In genomic region chr16:1745181-1745899, GRCh38 we compare ENCODE assay signal across 13 cellular contexts. TPM values are rescaled to one million over a fixed set of nuclear protein-coding genes. Genes with fewer than 3 reads are reported as not detected.
DNase-seq lines count a peak whose midpoint lies in the region; ATAC-seq and TF ChIP-seq lines count a peak whose summit lies in the region.
"Had no signal": no experiment of that assay in that cellular context is flagged by ENCODE, and none has a peak within 500 bp of the region (broad histone marks: within the 10 kb centered on the region; RNA-seq: fewer than 3 reads in every experiment).

No MANE protein-coding gene starts in this region.

- dilution Hi-C loops in mammary epithelial cell (cut with HindIII; ENCODE audit: low sequenced_read_pairs) = loop anchor here (5.0 kb wide), 1 partner anchor 73 kb away; no protein-coding TSS in a partner anchor

- TF ChIP-seq CTCF in AG09319 (IDR thresholded peaks at IDR 0.05; ENCODE audit: low read depth, low read length) (no peak), mammary epithelial cell (conservative IDR thresholded peaks at IDR 0.05 in 1 of 2, IDR thresholded peaks at IDR 0.05 in 1 of 2; ENCODE audit: extremely low read depth in 1 of 2, insufficient read depth in 1 of 2, low read depth in 1 of 2, low read length in 2 of 2) (no peak)

- no TSS peak for BruUV-seq in mammary epithelial cell (replicated peaks; lab: Mats Ljungman, UMichigan)

- intact Hi-C loops in mammary epithelial cell (cut with micrococcal nuclease) = no loop called here

- H3K36me3 ChIP-seq in mammary epithelial cell (ENCODE audit: insufficient read depth, low read length) (peaks cover 2% of the 10 kb centered on the region), mesodermal cell (ENCODE audit: control insufficient read depth, insufficient read depth, low read length) (peaks cover 64% of the 10 kb centered on the region)

- H3K27ac ChIP-seq in mammary epithelial cell (ENCODE audit: insufficient read depth, low read depth, low read length) (no peak overlapping the region), mesodermal cell (ENCODE audit: low read depth, low read length, severe bottlenecking) (peak overlapping the region; percentile 94)
- H3K27ac ChIP-seq: tibial artery had no signal

- no peaks in the 10 kb centered on the region for H4K20me1 ChIP-seq in mammary epithelial cell (ENCODE audit: insufficient read depth, low read length)

- 37% methylated on average over 17 of the region's 25 CpGs for WGBS in mammary epithelial cell (ENCODE audit: low coverage, missing lambda C conversion rate)
- WGBS in mesodermal cell (ENCODE audit: insufficient coverage in 2 of 2), 2 experiments = 95 to 96% methylated on average over 24 of the region's 25 CpGs

- H3K4me3 ChIP-seq in mammary epithelial cell (replicated peaks in 1 of 3; ENCODE audit: insufficient read depth in 1 of 3, low read depth in 2 of 3, low read length in 3 of 3) = no peak overlapping the region
- H3K4me3 ChIP-seq in mesodermal cell (ENCODE audit: extremely low read depth, insufficient read depth, low read length, poor library complexity, severe bottlenecking) = no peak overlapping the region
- H3K4me3 ChIP-seq: tibial artery had no signal

- no peaks in the 10 kb centered on the region for H3K27me3 ChIP-seq in mammary epithelial cell (ENCODE audit: insufficient read depth, low read length)
- H3K27me3 ChIP-seq: tibial artery had no signal

- no peak overlapping the region for H3K9ac ChIP-seq in mammary epithelial cell (ENCODE audit: insufficient read depth, low read length)

- H3K27ac Mint-ChIP-seq in T-cell = no peak overlapping the region

- no peaks in the 10 kb centered on the region for H3K79me2 ChIP-seq in mammary epithelial cell (ENCODE audit: insufficient read depth, low read length)

- no peaks in the 10 kb centered on the region for H3K4me1 Mint-ChIP-seq in T-cell

- no peaks in the 10 kb centered on the region for H3K27me3 Mint-ChIP-seq in T-cell
- H3K27me3 Mint-ChIP-seq: CD4-positive, CD25-positive, alpha-beta regulatory T cell had no signal

- no peaks in the 10 kb centered on the region for H3K9me3 Mint-ChIP-seq in T-cell
- H3K9me3 Mint-ChIP-seq: CD4-positive, CD25-positive, alpha-beta regulatory T cell had no signal

- H3K4me1 ChIP-seq in mammary epithelial cell (ENCODE audit: insufficient read depth, low read length) = peaks cover 19% of the 10 kb centered on the region
- H3K4me1 ChIP-seq in mesodermal cell (ENCODE audit: control insufficient read depth, insufficient read depth, low read length, poor library complexity, severe bottlenecking) = peaks cover 24% of the 10 kb centered on the region
- H3K4me1 ChIP-seq: tibial artery had no signal

- peak overlapping the region; percentile 40 for H3K4me2 ChIP-seq in mammary epithelial cell (ENCODE audit: insufficient read depth, low read depth, low read length)

- H2AFZ ChIP-seq in mammary epithelial cell (ENCODE audit: low read depth, low read length) = no peak overlapping the region

- CTCF ChIA-PET in mammary epithelial cell (lab: Charles Lee; ENCODE audit: low non-redundant PET) (interaction anchor here (0.6 kb wide), 2 partner anchors 25 to 63 kb away, joined by 3 read pairs; no protein-coding TSS in a partner anchor), T-cell (lab: Charles Lee) (no interaction called here)

- H3K36me3 Mint-ChIP-seq in T-cell = peaks cover 19% of the 10 kb centered on the region

- H3K4me3 Mint-ChIP-seq in T-cell = no peak overlapping the region
- H3K4me3 Mint-ChIP-seq: CD4-positive, CD25-positive, alpha-beta regulatory T cell had no signal

- peak; percentile 36 for DNase-seq in AG09319 (ENCODE audit: extremely low read depth, low read depth)
- DNase-seq in LHCN-M2 (ENCODE audit: low read depth) = peak; percentile 84
- peak; percentile 75 for DNase-seq in mammary epithelial cell
- no peak for DNase-seq in HT-29 (ENCODE audit: low spot score)
- no peak for DNase-seq in stimulated activated CD4-positive, alpha-beta T cell treated with anti-CD3 and anti-CD28 coated beads, Interleukin-1b, Interleukin-23, amount 100 ng/mL, for 48 hours
- DNase-seq in T-cell = no peak
- DNase-seq: activated CD4-positive, alpha-beta T cell treated with anti-CD3 and anti-CD28 coated beads, Interleukin-2, amount 50 U/mL, for 4 hours; activated naive CD4-positive, alpha-beta T cell treated with anti-CD3 and anti-CD28 coated beads, Interleukin-2, amount 50 U/mL, for 16 hours; CD4-positive, CD25-positive, alpha-beta regulatory T cell; NCI-H1092; tibial artery had no signal

- POLR2A ChIA-PET in T-cell (lab: Charles Lee) = no interaction called here

- H3K9me3 ChIP-seq in mammary epithelial cell (replicated peaks; ENCODE audit: insufficient read depth, low read length) (no peaks in the 10 kb centered on the region), mesodermal cell (ENCODE audit: control insufficient read depth, low read length) (no peaks in the 10 kb centered on the region)
- H3K9me3 ChIP-seq: tibial artery had no signal

- in situ Hi-C loops in mammary epithelial cell (cut with MboI; ENCODE audit: low sequenced_read_pairs in 2 of 2) = no loop called here

- ATAC-seq in HG02610 (IDR thresholded peaks at IDR 0.05; ENCODE audit: unreplicated experiment) (no peak), T-cell (replicated peaks in 1 of 4) (no peak)

RNA-seq across cellular contexts. Expression of gene NME3, which starts 26.0 kb away (rescaled TPM):
- total RNA-seq in LHCN-M2 (2014; rRNA removed) (50.9 and 53.5 TPM in 2 replicates), mammary epithelial cell (10 to 100 TPM; 23.4 to 26.2 TPM), T-cell (10 to 100 TPM; 45.1 to 95.9 (median 87.5) TPM)
- polyA plus RNA-seq in LHCN-M2 (2012) = 60.7 TPM
- 18.8 TPM for polyA plus RNA-seq in mammary epithelial cell
- polyA minus RNA-seq in mammary epithelial cell = 1.4 TPM
- 28.4 TPM for polyA plus RNA-seq in mesodermal cell (2013, experiment 1 of 2)
- 25.1 TPM for polyA plus RNA-seq in mesodermal cell (2013, experiment 2 of 2)
- 186 and 224 TPM in 2 replicates for total RNA-seq in HT-29 (2014; rRNA removed; shearing (Covaris generic))

RNA-seq across cellular contexts. Expression of gene EME2, which starts 27.3 kb away (rescaled TPM):
- total RNA-seq in LHCN-M2 (2014; rRNA removed) = 13.7 and 17.4 TPM in 2 replicates
- 5.1 TPM for polyA plus RNA-seq in LHCN-M2 (2012)
- 10 to 100 TPM; 17.2 to 29.0 TPM for total RNA-seq in mammary epithelial cell
- polyA plus RNA-seq in mammary epithelial cell = 7.0 TPM
- 2.3 TPM for polyA minus RNA-seq in mammary epithelial cell
- polyA plus RNA-seq in mesodermal cell (2013, experiment 1 of 2) = 3.6 TPM
- 2.8 TPM for polyA plus RNA-seq in mesodermal cell (2013, experiment 2 of 2)
- 75.6 and 84.1 TPM in 2 replicates for total RNA-seq in HT-29 (2014; rRNA removed; shearing (Covaris generic))
- total RNA-seq in T-cell = 10 to 100 TPM; 23.0 to 50.6 (median 34.5) TPM

RNA-seq across cellular contexts. Expression of gene MRPS34, which starts 27.6 kb away (rescaled TPM):
- 132 and 155 TPM in 2 replicates for total RNA-seq in LHCN-M2 (2014; rRNA removed)
- 136 TPM for polyA plus RNA-seq in LHCN-M2 (2012)
- total RNA-seq in mammary epithelial cell = 10 to 100 TPM; 34.7 to 99.4 TPM
- polyA plus RNA-seq in mammary epithelial cell = 90.3 TPM
- polyA minus RNA-seq in mammary epithelial cell = 59.3 TPM
- 82.9 TPM for polyA plus RNA-seq in mesodermal cell (2013, experiment 1 of 2)
- polyA plus RNA-seq in mesodermal cell (2013, experiment 2 of 2) = 68.0 TPM
- total RNA-seq in HT-29 (2014; rRNA removed; shearing (Covaris generic)) = 355 and 493 TPM in 2 replicates
- 10 to 100 TPM; 37.5 to 91.2 (median 77.9) TPM for total RNA-seq in T-cell

RNA-seq across cellular contexts. Expression of gene SPSB3, which starts 37.0 kb away (rescaled TPM):
- 24.2 and 27.2 TPM in 2 replicates for total RNA-seq in LHCN-M2 (2014; rRNA removed)
- 15.6 TPM for polyA plus RNA-seq in LHCN-M2 (2012)
- 10 to 100 TPM; 20.9 to 43.0 TPM for total RNA-seq in mammary epithelial cell
- 23.2 TPM for polyA plus RNA-seq in mammary epithelial cell
- 2.4 TPM for polyA minus RNA-seq in mammary epithelial cell
- polyA plus RNA-seq in mesodermal cell (2013, experiment 1 of 2) = 63.6 TPM
- polyA plus RNA-seq in mesodermal cell (2013, experiment 2 of 2) = 51.4 TPM
- total RNA-seq in HT-29 (2014; rRNA removed; shearing (Covaris generic)) = 96.9 and 102 TPM in 2 replicates
- 100 to 1,000 TPM in 3 of 5 donors, 10 to 100 TPM in 2; 67.3 to 162 (median 139) TPM for total RNA-seq in T-cell

RNA-seq across cellular contexts. Expression of gene NUBP2, which starts 37.4 kb away (rescaled TPM):
- total RNA-seq in LHCN-M2 (2014; rRNA removed) (145 and 213 TPM in 2 replicates), mammary epithelial cell (10 to 100 TPM; 64.3 to 67.0 TPM), T-cell (10 to 100 TPM; 41.2 to 77.0 (median 74.3) TPM)
- 50.4 TPM for polyA plus RNA-seq in LHCN-M2 (2012)
- 56.6 TPM for polyA plus RNA-seq in mammary epithelial cell
- 5.5 TPM for polyA minus RNA-seq in mammary epithelial cell
- 60.9 TPM for polyA plus RNA-seq in mesodermal cell (2013, experiment 1 of 2)
- polyA plus RNA-seq in mesodermal cell (2013, experiment 2 of 2) = 51.7 TPM
- total RNA-seq in HT-29 (2014; rRNA removed; shearing (Covaris generic)) = 215 and 217 TPM in 2 replicates

Comparison
In these comparisons a context has a peak if more than half of its experiments do, and no peak if none do; other contexts are left out.
1. DNase-seq: peak in AG09319 (single experiment), LHCN-M2 (single experiment) and mammary epithelial cell (single experiment); none in HT-29 (single experiment), stimulated activated CD4-positive, alpha-beta T cell treated with anti-CD3 and anti-CD28 coated beads, Interleukin-1b, Interleukin-23, amount 100 ng/mL, for 48 hours (single experiment) and T-cell (0 of 34).